Comparison of ENCODE assay signal across 1 cellular context in genomic region chr3:6601374-6601773, GRCh38.
A peak's percentile ranks its signal among the peaks of the same experiment; 100 is the strongest.
TF ChIP-seq lines count a peak whose summit lies in the region.

No MANE protein-coding gene starts in this region.

TF ChIP-seq in GM12878, 131 proteins besides CTCF, POLR2A, EP300 and RAD21 (continued from another document):
- TF ChIP-seq CUX1 (IDR thresholded peaks at IDR 0.05; ENCODE audit: insufficient replicate concordance, low read depth, low read length), result no peak
- no peak for TF ChIP-seq MEF2A (IDR thresholded peaks at IDR 0.05; ENCODE audit: insufficient read depth, low read depth, low read length)
- TF ChIP-seq NFIC (IDR thresholded peaks at IDR 0.05; ENCODE audit: low read depth, low read length), result no peak
- no peak for TF ChIP-seq FOS (IDR thresholded peaks at IDR 0.05; ENCODE audit: borderline replicate concordance, extremely low read depth, insufficient read length)
- TF ChIP-seq NKRF (conservative IDR thresholded peaks at IDR 0.05), result no peak
- peak; percentile 60; the same call in 1 of the 2 replicates for TF ChIP-seq MTA2 (IDR thresholded peaks at IDR 0.05; ENCODE audit: low read depth)
- TF ChIP-seq MLLT1 (IDR thresholded peaks at IDR 0.05), result 0 out of 2 replicates have a peak, but pooled peaks have one; percentile 28
- no peak for TF ChIP-seq IKZF1 (conservative IDR thresholded peaks at IDR 0.05)
- no peak for TF ChIP-seq ZBTB33 (IDR thresholded peaks at IDR 0.05)
- no peak for TF ChIP-seq BCL3 (IDR thresholded peaks at IDR 0.05; ENCODE audit: borderline replicate concordance, insufficient read depth, low read depth, low read length, poor library complexity, severe bottlenecking)
- TF ChIP-seq SPI1 (IDR thresholded peaks at IDR 0.05; ENCODE audit: borderline replicate concordance, insufficient read depth, low read depth, low read length), result peak; percentile 32; the same call in 1 of the 2 replicates
- no peak for TF ChIP-seq ZBTB11 (CRISPR knock-in tag; IDR thresholded peaks at IDR 0.05)
- no peak for TF ChIP-seq SRF (IDR thresholded peaks at IDR 0.05; ENCODE audit: low read depth in 2 of 2, low read length in 2 of 2)
- no peak for TF ChIP-seq SMARCA5 (IDR thresholded peaks at IDR 0.05)
- no peak for TF ChIP-seq CREM (IDR thresholded peaks at IDR 0.05; ENCODE audit: low read depth)
- TF ChIP-seq IRF3 (IDR thresholded peaks at IDR 0.05), result no peak
- TF ChIP-seq ZBTB4 (CRISPR knock-in tag; IDR thresholded peaks at IDR 0.05), result no peak
- TF ChIP-seq SMAD5 (IDR thresholded peaks at IDR 0.05; ENCODE audit: low read depth), result no peak
- no peak for TF ChIP-seq ZNF24 (IDR thresholded peaks at IDR 0.05)
- no peak for TF ChIP-seq BRCA1 (IDR thresholded peaks at IDR 0.05; ENCODE audit: low read depth, low read length)
- TF ChIP-seq ZSCAN29 (IDR thresholded peaks at IDR 0.05), result no peak
- TF ChIP-seq RFX5 (IDR thresholded peaks at IDR 0.05; ENCODE audit: low read depth, low read length), result no peak
- TF ChIP-seq SUZ12 (IDR thresholded peaks at IDR 0.05; ENCODE audit: unreplicated experiment), result no peak
